1 cellular context compared by ENCODE assay signal in genomic region chr16:30476991-30477390, GRCh38.
TF ChIP-seq lines count a peak whose summit lies in the region.

No MANE protein-coding gene starts in this region.

TF ChIP-seq in HepG2, 621 proteins besides CTCF, POLR2A, EP300 and RAD21:
- TF ChIP-seq ETS1 (CRISPR knock-in tag; IDR thresholded peaks at IDR 0.05) (no peak), ZNF652 (CRISPR knock-in tag; IDR thresholded peaks at IDR 0.05; ENCODE audit: borderline replicate concordance, low read depth) (peak; percentile 49; the same call in 1 of the 2 replicates)
